15 cellular contexts compared by ENCODE assay signal in the genomic region with DNA sequence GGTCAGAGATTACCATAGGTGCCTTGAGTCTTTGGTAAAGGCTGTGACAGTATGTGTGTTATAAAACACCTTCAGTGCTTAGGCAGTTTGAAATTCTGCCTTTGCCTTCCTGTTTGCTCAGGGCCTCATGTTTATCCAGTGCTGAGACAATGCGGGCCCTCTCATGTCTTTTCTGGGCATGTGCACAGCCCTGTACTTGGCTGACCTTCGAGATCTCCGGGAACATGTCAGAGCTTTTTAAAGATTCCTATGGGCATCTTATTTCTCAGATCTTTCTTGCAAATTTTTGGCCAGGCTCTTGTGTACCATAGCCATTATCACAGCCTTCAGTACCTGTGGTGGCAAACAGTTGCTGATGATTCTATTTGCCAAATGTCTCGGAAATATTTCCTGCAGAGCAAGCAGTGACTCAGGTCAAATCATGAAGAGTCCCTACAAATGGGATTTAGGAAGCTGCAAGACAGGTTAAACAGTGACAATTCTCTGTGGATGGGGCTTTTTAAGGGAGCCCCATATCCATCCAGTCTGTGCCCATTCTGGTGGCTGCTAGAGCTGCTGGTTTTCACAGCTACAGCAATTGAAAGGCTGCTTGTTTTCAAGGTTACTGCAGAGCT. TPM values are rescaled to one million over a fixed set of nuclear protein-coding genes. Genes with fewer than 3 reads are reported as not detected.
DNase-seq lines count a peak whose midpoint lies in the region; ATAC-seq and TF ChIP-seq lines count a peak whose summit lies in the region.
"Had no signal": no experiment of that assay in that cellular context is flagged by ENCODE, and none has a peak within 500 bp of the region (broad histone marks: within the 10 kb centered on the region; RNA-seq: fewer than 3 reads in every experiment).

No MANE protein-coding gene starts in this region.

- H3K27me3 Mint-ChIP-seq in HFFc6 (ENCODE audit: insufficient read depth): peaks cover 3% of the 10 kb centered on the region
- H3K27me3 Mint-ChIP-seq: naive thymus-derived CD4-positive, alpha-beta T cell had no signal

- H3K27me3 ChIP-seq in HUES48 (ENCODE audit: control insufficient read depth, insufficient read depth, low read length): no peaks in the 10 kb centered on the region
- no peaks in the 10 kb centered on the region for H3K27me3 ChIP-seq in parathyroid adenoma (ENCODE audit: control insufficient read depth, insufficient read depth, low read length)
- H3K27me3 ChIP-seq: BLaER1 treated with 17β-estradiol and CSF1 and Interleukin-3, amounts not matched to agents 10 nM and 100 nM had no signal

- peak overlapping the region; percentile 33 for H3K27ac ChIP-seq in HUES48 (ENCODE audit: low read depth, low read length)
- peak overlapping the region; percentile 61 for H3K27ac ChIP-seq in parathyroid adenoma
- H3K27ac ChIP-seq: BLaER1 treated with 17β-estradiol and CSF1 and Interleukin-3, amounts not matched to agents 10 nM and 100 nM had no signal

- TF ChIP-seq CTCF in parathyroid adenoma (IDR thresholded peaks at IDR 0.05) (no peak), HFFc6 (IDR thresholded peaks at IDR 0.05) (no peak)

- H3K4me3 Mint-ChIP-seq in HFFc6: no peak overlapping the region
- H3K4me3 Mint-ChIP-seq: naive thymus-derived CD4-positive, alpha-beta T cell had no signal

- H3K4me1 ChIP-seq in HUES48 (ENCODE audit: control insufficient read depth, insufficient read depth, low read length): no peaks in the 10 kb centered on the region
- no peaks in the 10 kb centered on the region for H3K4me1 ChIP-seq in parathyroid adenoma
- H3K4me1 ChIP-seq: BLaER1 treated with 17β-estradiol and CSF1 and Interleukin-3, amounts not matched to agents 10 nM and 100 nM had no signal

- ATAC-seq in left ventricle myocardium superior (peak; percentile 91), HG03469 (IDR thresholded peaks at IDR 0.05; ENCODE audit: unreplicated experiment) (no peak)
- ATAC-seq: naive thymus-derived CD4-positive, alpha-beta T cell had no signal

- no peaks in the 10 kb centered on the region for H3K36me3 Mint-ChIP-seq in HFFc6 (ENCODE audit: low read depth)

- H3K27ac Mint-ChIP-seq in HFFc6: no peak overlapping the region
- H3K27ac Mint-ChIP-seq: naive thymus-derived CD4-positive, alpha-beta T cell had no signal

- H3K9me3 ChIP-seq in HUES48 (ENCODE audit: control insufficient read depth, insufficient read depth, low read length) (no peaks in the 10 kb centered on the region; the same call in 1 of the 2 replicates), parathyroid adenoma (ENCODE audit: control insufficient read depth, low read length) (no peaks in the 10 kb centered on the region)

- intact Hi-C loops in left ventricle myocardium superior (cut with micrococcal nuclease): no loop called here

- no peaks in the 10 kb centered on the region for H3K4me1 Mint-ChIP-seq in HFFc6 (ENCODE audit: low read depth)

- H3K79me2 ChIP-seq in parathyroid adenoma: no peaks in the 10 kb centered on the region

- peak; percentile 47 for DNase-seq in SHP77 treated with DMSO at 0.1 percent for 48 hours (lab: John Stamatoyannopoulos, UW)
- peak; percentile 31 for DNase-seq in left ventricle myocardium superior
- DNase-seq in HFFc6: no peak
- no peak for DNase-seq in iPS-NIHi11 (ENCODE audit: low spot score)
- no peak for DNase-seq in DMS79 treated with DMSO at 0.1 percent for 48 hours (lab: John Stamatoyannopoulos, UW)
- DNase-seq: cortex of kidney; naive thymus-derived CD4-positive, alpha-beta T cell; NCI-H2171 treated with DMSO at 0.1 percent for 48 hours; retina; stimulated activated naive CD4-positive, alpha-beta T cell treated with Interleukin-2 at 50 U/mL for 16 hours; SW 1271 had no signal

- peak overlapping the region; percentile 34 for H2AFZ ChIP-seq in parathyroid adenoma

- H3K4me2 ChIP-seq in parathyroid adenoma (ENCODE audit: low read length): peak overlapping the region; percentile 29
- H3K4me2 ChIP-seq: BLaER1 treated with 17β-estradiol and CSF1 and Interleukin-3, amounts not matched to agents 10 nM and 100 nM had no signal

- no peaks in the 10 kb centered on the region for H3K9me3 Mint-ChIP-seq in HFFc6

- peaks cover 19% of the 10 kb centered on the region for H3K36me3 ChIP-seq in HUES48 (ENCODE audit: control insufficient read depth, insufficient read depth, low read length)
- H3K36me3 ChIP-seq in parathyroid adenoma (ENCODE audit: control insufficient read depth, insufficient read depth, low read length): no peaks in the 10 kb centered on the region
- H3K36me3 ChIP-seq: BLaER1 treated with 17β-estradiol and CSF1 and Interleukin-3, amounts not matched to agents 10 nM and 100 nM had no signal

- no peak overlapping the region for H3K4me3 ChIP-seq in HUES48 (ENCODE audit: low read depth, low read length)
- H3K4me3 ChIP-seq in parathyroid adenoma (ENCODE audit: low read depth, low read length): no peak overlapping the region
- H3K4me3 ChIP-seq: BLaER1 treated with 17β-estradiol and CSF1 and Interleukin-3, amounts not matched to agents 10 nM and 100 nM had no signal

- H3K9ac ChIP-seq in HUES48 (ENCODE audit: low read depth, low read length) (no peak overlapping the region), parathyroid adenoma (no peak overlapping the region)
- H3K9ac ChIP-seq: BLaER1 treated with 17β-estradiol and CSF1 and Interleukin-3, amounts not matched to agents 10 nM and 100 nM had no signal

RNA-seq across cellular contexts. Expression of a gene that starts 42.1 kb away (rescaled TPM):
- 10.7 TPM for total RNA-seq in left ventricle myocardium superior
- not detected for total RNA-seq in HFFc6 (2021; fragmentation: NEBNext Ultra II Directional; extraction: Animal tissue kit (Norgen Biotek cat#: 25700))

Comparison
In these comparisons a context has a peak if more than half of its experiments do, and no peak if none do; other contexts are left out.
1. DNase-seq: peak in SHP77 treated with DMSO at 0.1 percent for 48 hours (single experiment) and left ventricle myocardium superior (single experiment); none in HFFc6 (single experiment), iPS-NIHi11 (single experiment) and DMS79 treated with DMSO at 0.1 percent for 48 hours (single experiment).
2. RNA of a gene that starts 42.1 kb away (total RNA-seq): 10.7 TPM in left ventricle myocardium superior (single experiment); not detected in HFFc6; every median in the first group is over 10 times any median in the second.